1 cellular context compared by ENCODE assay signal in the genomic region with DNA sequence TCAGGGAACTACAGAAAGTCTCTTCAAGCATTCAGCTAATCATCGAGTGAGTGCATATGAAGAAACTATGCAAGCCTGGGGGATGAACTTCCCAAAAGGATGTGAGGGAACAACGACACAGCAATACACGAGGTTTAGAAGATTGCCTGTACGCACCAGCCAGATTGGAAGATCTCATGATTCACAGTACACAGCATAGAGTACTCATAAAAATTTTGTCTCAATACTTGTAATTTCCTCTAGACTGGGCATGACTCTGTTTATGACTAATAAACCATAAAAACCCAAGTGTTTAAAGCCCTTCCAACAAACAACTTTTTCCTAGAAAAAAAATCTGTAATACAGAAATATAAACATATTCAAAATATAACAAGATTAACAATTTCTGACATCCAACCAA.
TF ChIP-seq lines count a peak whose summit lies in the region.

No MANE protein-coding gene starts in this region.

TF ChIP-seq in GM12878, 131 proteins besides CTCF, POLR2A, EP300 and RAD21 (continued from another document):
- TF ChIP-seq, protein P1, sequence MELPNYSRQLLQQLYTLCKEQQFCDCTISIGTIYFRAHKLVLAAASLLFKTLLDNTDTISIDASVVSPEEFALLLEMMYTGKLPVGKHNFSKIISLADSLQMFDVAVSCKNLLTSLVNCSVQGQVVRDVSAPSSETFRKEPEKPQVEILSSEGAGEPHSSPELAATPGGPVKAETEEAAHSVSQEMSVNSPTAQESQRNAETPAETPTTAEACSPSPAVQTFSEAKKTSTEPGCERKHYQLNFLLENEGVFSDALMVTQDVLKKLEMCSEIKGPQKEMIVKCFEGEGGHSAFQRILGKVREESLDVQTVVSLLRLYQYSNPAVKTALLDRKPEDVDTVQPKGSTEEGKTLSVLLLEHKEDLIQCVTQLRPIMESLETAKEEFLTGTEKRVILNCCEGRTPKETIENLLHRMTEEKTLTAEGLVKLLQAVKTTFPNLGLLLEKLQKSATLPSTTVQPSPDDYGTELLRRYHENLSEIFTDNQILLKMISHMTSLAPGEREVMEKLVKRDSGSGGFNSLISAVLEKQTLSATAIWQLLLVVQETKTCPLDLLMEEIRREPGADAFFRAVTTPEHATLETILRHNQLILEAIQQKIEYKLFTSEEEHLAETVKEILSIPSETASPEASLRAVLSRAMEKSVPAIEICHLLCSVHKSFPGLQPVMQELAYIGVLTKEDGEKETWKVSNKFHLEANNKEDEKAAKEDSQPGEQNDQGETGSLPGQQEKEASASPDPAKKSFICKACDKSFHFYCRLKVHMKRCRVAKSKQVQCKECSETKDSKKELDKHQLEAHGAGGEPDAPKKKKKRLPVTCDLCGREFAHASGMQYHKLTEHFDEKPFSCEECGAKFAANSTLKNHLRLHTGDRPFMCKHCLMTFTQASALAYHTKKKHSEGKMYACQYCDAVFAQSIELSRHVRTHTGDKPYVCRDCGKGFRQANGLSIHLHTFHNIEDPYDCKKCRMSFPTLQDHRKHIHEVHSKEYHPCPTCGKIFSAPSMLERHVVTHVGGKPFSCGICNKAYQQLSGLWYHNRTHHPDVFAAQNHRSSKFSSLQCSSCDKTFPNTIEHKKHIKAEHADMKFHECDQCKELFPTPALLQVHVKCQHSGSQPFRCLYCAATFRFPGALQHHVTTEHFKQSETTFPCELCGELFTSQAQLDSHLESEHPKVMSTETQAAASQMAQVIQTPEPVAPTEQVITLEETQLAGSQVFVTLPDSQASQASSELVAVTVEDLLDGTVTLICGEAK (IDR thresholded peaks at IDR 0.05; ENCODE audit: borderline replicate concordance), result no peak
- TF ChIP-seq, protein P2, sequence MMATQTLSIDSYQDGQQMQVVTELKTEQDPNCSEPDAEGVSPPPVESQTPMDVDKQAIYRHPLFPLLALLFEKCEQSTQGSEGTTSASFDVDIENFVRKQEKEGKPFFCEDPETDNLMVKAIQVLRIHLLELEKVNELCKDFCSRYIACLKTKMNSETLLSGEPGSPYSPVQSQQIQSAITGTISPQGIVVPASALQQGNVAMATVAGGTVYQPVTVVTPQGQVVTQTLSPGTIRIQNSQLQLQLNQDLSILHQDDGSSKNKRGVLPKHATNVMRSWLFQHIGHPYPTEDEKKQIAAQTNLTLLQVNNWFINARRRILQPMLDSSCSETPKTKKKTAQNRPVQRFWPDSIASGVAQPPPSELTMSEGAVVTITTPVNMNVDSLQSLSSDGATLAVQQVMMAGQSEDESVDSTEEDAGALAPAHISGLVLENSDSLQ (IDR thresholded peaks at IDR 0.05), result no peak
- TF ChIP-seq NFXL1 (IDR thresholded peaks at IDR 0.05; ENCODE audit: borderline replicate concordance), result no peak
- no peak for TF ChIP-seq FOS (IDR thresholded peaks at IDR 0.05; ENCODE audit: borderline replicate concordance, extremely low read depth, insufficient read length)
- TF ChIP-seq, protein P3, sequence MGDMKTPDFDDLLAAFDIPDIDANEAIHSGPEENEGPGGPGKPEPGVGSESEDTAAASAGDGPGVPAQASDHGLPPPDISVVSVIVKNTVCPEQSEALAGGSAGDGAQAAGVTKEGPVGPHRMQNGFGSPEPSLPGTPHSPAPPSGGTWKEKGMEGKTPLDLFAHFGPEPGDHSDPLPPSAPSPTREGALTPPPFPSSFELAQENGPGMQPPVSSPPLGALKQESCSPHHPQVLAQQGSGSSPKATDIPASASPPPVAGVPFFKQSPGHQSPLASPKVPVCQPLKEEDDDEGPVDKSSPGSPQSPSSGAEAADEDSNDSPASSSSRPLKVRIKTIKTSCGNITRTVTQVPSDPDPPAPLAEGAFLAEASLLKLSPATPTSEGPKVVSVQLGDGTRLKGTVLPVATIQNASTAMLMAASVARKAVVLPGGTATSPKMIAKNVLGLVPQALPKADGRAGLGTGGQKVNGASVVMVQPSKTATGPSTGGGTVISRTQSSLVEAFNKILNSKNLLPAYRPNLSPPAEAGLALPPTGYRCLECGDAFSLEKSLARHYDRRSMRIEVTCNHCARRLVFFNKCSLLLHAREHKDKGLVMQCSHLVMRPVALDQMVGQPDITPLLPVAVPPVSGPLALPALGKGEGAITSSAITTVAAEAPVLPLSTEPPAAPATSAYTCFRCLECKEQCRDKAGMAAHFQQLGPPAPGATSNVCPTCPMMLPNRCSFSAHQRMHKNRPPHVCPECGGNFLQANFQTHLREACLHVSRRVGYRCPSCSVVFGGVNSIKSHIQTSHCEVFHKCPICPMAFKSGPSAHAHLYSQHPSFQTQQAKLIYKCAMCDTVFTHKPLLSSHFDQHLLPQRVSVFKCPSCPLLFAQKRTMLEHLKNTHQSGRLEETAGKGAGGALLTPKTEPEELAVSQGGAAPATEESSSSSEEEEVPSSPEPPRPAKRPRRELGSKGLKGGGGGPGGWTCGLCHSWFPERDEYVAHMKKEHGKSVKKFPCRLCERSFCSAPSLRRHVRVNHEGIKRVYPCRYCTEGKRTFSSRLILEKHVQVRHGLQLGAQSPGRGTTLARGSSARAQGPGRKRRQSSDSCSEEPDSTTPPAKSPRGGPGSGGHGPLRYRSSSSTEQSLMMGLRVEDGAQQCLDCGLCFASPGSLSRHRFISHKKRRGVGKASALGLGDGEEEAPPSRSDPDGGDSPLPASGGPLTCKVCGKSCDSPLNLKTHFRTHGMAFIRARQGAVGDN (IDR thresholded peaks at IDR 0.05), result no peak
- TF ChIP-seq NR2F1 (conservative IDR thresholded peaks at IDR 0.05), result no peak
- no peak for TF ChIP-seq ZNF622 (IDR thresholded peaks at IDR 0.05)
- TF ChIP-seq, protein P4, sequence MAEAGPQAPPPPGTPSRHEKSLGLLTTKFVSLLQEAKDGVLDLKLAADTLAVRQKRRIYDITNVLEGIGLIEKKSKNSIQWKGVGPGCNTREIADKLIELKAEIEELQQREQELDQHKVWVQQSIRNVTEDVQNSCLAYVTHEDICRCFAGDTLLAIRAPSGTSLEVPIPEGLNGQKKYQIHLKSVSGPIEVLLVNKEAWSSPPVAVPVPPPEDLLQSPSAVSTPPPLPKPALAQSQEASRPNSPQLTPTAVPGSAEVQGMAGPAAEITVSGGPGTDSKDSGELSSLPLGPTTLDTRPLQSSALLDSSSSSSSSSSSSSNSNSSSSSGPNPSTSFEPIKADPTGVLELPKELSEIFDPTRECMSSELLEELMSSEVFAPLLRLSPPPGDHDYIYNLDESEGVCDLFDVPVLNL (IDR thresholded peaks at IDR 0.05; ENCODE audit: low read depth, low read length), result no peak
- no peak for TF ChIP-seq RBBP5 (conservative IDR thresholded peaks at IDR 0.05)
